Comparison of ENCODE assay signal across 20 cellular contexts in the genomic region with DNA sequence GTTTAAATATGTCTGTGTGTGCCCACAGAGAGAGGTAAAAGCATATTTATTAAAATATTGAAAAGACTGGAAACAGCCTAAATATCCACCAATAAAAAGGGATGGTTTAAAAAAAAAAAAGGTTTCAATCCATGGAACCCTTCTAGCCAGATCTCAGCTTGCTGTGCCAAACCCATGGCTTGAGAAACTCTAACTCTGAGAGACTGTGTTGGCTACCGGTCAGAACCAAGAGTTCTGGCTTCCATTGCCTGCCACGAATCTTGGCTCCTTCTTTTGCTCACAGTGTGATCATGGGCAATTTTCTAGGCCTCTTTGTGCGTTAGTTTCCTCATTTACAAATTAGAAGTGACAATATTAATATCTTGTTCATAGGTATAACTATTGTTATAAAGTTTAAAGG.
DNase-seq lines count a peak whose midpoint lies in the region; ATAC-seq and TF ChIP-seq lines count a peak whose summit lies in the region.
"Had no signal": no experiment of that assay in that cellular context is flagged by ENCODE, and none has a peak within 500 bp of the region (broad histone marks: within the 10 kb centered on the region; RNA-seq: fewer than 3 reads in every experiment).

No MANE protein-coding gene starts in this region.

- H3K27ac Mint-ChIP-seq in endodermal cell = no peak overlapping the region
- no peak overlapping the region for H3K27ac Mint-ChIP-seq in progenitor cell of endocrine pancreas
- H3K27ac Mint-ChIP-seq: CD8-positive, alpha-beta T cell had no signal

- no peaks in the 10 kb centered on the region for H3K9me3 ChIP-seq in tibial artery
- no peaks in the 10 kb centered on the region for H3K9me3 ChIP-seq in endodermal cell (ENCODE audit: control insufficient read depth, low read length)
- H3K9me3 ChIP-seq: HAP-1 had no signal

- H3K4me3 ChIP-seq in tibial artery (no peak overlapping the region), endodermal cell (ENCODE audit: low read length) (no peak overlapping the region)
- H3K4me3 ChIP-seq: GM12878, GM23248, HAP-1 had no signal

- peak overlapping the region; percentile 77 for H3K27ac ChIP-seq in VCaP
- H3K27ac ChIP-seq in tibial artery = peak overlapping the region in 1 of 2 donors; percentile 21
- no peak overlapping the region for H3K27ac ChIP-seq in endodermal cell (ENCODE audit: low read depth, low read length)
- H3K27ac ChIP-seq: GM23248, KMS-11 had no signal

- H3K36me3 Mint-ChIP-seq in endodermal cell (ENCODE audit: low read depth) (no peaks in the 10 kb centered on the region), progenitor cell of endocrine pancreas (ENCODE audit: insufficient read depth) (no peaks in the 10 kb centered on the region)
- H3K36me3 Mint-ChIP-seq: CD8-positive, alpha-beta T cell had no signal

- WGBS in endodermal cell (ENCODE audit: insufficient coverage in 1 of 2, insufficient read length in 1 of 2), 2 experiments = 85 to 90% methylated on average over 2 to 3 of the region's 3 CpGs

- H3K36me3 ChIP-seq in tibial artery (no peaks in the 10 kb centered on the region), endodermal cell (ENCODE audit: control insufficient read depth, insufficient read depth, low read length) (no peaks in the 10 kb centered on the region)
- H3K36me3 ChIP-seq: HAP-1 had no signal

- H3K4me3 Mint-ChIP-seq in endodermal cell (no peak overlapping the region), progenitor cell of endocrine pancreas (ENCODE audit: low read depth) (no peak overlapping the region)
- H3K4me3 Mint-ChIP-seq: CD8-positive, alpha-beta T cell had no signal

- TF ChIP-seq CTCF in VCaP (conservative IDR thresholded peaks at IDR 0.05) (no peak), tibial artery (IDR thresholded peaks at IDR 0.05) (no peak), endodermal cell (conservative IDR thresholded peaks at IDR 0.05) (no peak), progenitor cell of endocrine pancreas (IDR thresholded peaks at IDR 0.05; ENCODE audit: unreplicated experiment) (no peak)

- H3K27me3 ChIP-seq in tibial artery (no peaks in the 10 kb centered on the region), endodermal cell (ENCODE audit: control insufficient read depth, insufficient read depth, low read length, poor library complexity, severe bottlenecking) (no peaks in the 10 kb centered on the region)

- H3K4me1 Mint-ChIP-seq in endodermal cell (peaks cover 13% of the 10 kb centered on the region), progenitor cell of endocrine pancreas (ENCODE audit: low read depth) (peaks cover 40% of the 10 kb centered on the region)

- no peak for TF ChIP-seq POLR2A in GM18505 (IDR thresholded peaks at IDR 0.05; ENCODE audit: borderline replicate concordance, extremely low read depth, insufficient read depth, insufficient read length)

- H3K9ac ChIP-seq in endodermal cell (ENCODE audit: extremely low read depth, low read length, poor library complexity, severe bottlenecking) = no peak overlapping the region
- H3K9ac ChIP-seq: GM23248, KMS-11 had no signal

- intact Hi-C loops in cardiac septum (cut with DNase I) (loop anchor here (10.0 kb wide), 1 partner anchor 887 kb away; no protein-coding TSS in a partner anchor), tibial artery (cut with DNase I; ENCODE audit: low total_unique reads) (no loop called here)

- ATAC-seq in GM18505 (IDR thresholded peaks at IDR 0.05; ENCODE audit: unreplicated experiment) = no peak
- ATAC-seq: CD8-positive, alpha-beta T cell; GM12878 had no signal

- H3K27me3 Mint-ChIP-seq in endodermal cell (ENCODE audit: insufficient read depth) (peaks cover 6% of the 10 kb centered on the region), progenitor cell of endocrine pancreas (peaks cover 18% of the 10 kb centered on the region)

- H3K9me3 Mint-ChIP-seq in endodermal cell (no peaks in the 10 kb centered on the region), progenitor cell of endocrine pancreas (ENCODE audit: low read depth) (no peaks in the 10 kb centered on the region)
- H3K9me3 Mint-ChIP-seq: CD8-positive, alpha-beta T cell had no signal

- peak; percentile 49 for DNase-seq in cardiac septum (ENCODE audit: low spot score)
- DNase-seq in medulla oblongata (ENCODE audit: extremely low spot score) = peak; percentile 46
- peak; percentile 71 to 72 for DNase-seq in tibial artery
- no peak for DNase-seq in endodermal cell
- no peak for DNase-seq in progenitor cell of endocrine pancreas (ENCODE audit: low spot score, unreplicated experiment)
- DNase-seq: CD8-positive, alpha-beta T cell; DND-41; GM23248; IMR-90; MV-4-11; NCI-H1694 treated with DMSO at 0.1 percent for 48 hours; NCI-H2081 treated with DMSO at 0.1 percent for 48 hours; NCI-H2171 treated with DMSO at 0.1 percent for 48 hours; NCI-H524 treated with DMSO at 0.1 percent for 48 hours; OCI-M1 had no signal

- H3K4me1 ChIP-seq in tibial artery (peaks cover 0 to 27% (median 13%) of the 10 kb centered on the region in 4 donors), endodermal cell (ENCODE audit: control insufficient read depth, insufficient read depth, low read length) (no peaks in the 10 kb centered on the region)
- H3K4me1 ChIP-seq: HAP-1 had no signal

Comparison
In these comparisons a context has a peak if more than half of its experiments do, and no peak if none do; other contexts are left out.
1. DNase-seq: peak in cardiac septum (single experiment), medulla oblongata (single experiment) and tibial artery (2 of 2); none in endodermal cell (single experiment) and progenitor cell of endocrine pancreas (single experiment).